ENCODE assay signal across 8 cellular contexts in genomic region chr1:44652445-44653106, GRCh38. TPM values are rescaled to one million over a fixed set of nuclear protein-coding genes. Genes with fewer than 3 reads are reported as not detected.
A peak's percentile ranks its signal among the peaks of the same experiment; 100 is the strongest.
DNase-seq lines count a peak whose midpoint lies in the region; ATAC-seq and TF ChIP-seq lines count a peak whose summit lies in the region.

No MANE protein-coding gene starts in this region.

- peak; percentile 44 for ATAC-seq in GM18858 (IDR thresholded peaks at IDR 0.05; ENCODE audit: unreplicated experiment)

- DNase-seq in AG04449 (ENCODE audit: low read depth, low spot score) (no peak), RPMI8226 (peak; percentile 83), foreskin fibroblast (peak; percentile 45 to 86), osteoblast (ENCODE audit: insufficient read length, low spot score, missing footprints) (peak; percentile 98), tibial nerve (ENCODE audit: low spot score in 2 of 2) (peak; percentile 71 to 87)
- peak; percentile 60 for DNase-seq in activated effector memory CD4-positive, alpha-beta T cell treated with Interleukin-2 at 50 U/mL for 16 hours

- CTCF ChIA-PET in AG04449 (lab: Yijun Ruan, JAX): interaction anchor here (0.7 to 13.0 kb wide), 53 partner anchors 10 to 888 kb away, joined by 3 to 462 read pairs (median 4); partner anchors contain the start of genes ARMH1, DMAP1, ERI3 and RNF220

- no peaks in the 10 kb centered on the region for H3K79me2 ChIP-seq in KMS-11 (ENCODE audit: insufficient read depth, low read depth)
- no peaks in the 10 kb centered on the region for H3K79me2 ChIP-seq in osteoblast (ENCODE audit: insufficient read depth, low read length)

- TF ChIP-seq POLR2A in tibial nerve (IDR thresholded peaks at IDR 0.05): no peak

- H3K4me3 ChIP-seq in AG04449 (ENCODE audit: low read depth, low read length) (no peak overlapping the region), KMS-11 (IDR thresholded peaks at IDR 0.05; ENCODE audit: insufficient read depth, low read depth, low read length) (no peak overlapping the region), foreskin fibroblast (ENCODE audit: low read depth in 1 of 2, low read length in 2 of 2) (no peak overlapping the region), osteoblast (ENCODE audit: insufficient read depth, low read length) (no peak overlapping the region), tibial nerve (no peak overlapping the region)

- TF ChIP-seq CTCF in AG04449 (IDR thresholded peaks at IDR 0.05; ENCODE audit: insufficient read depth, low read length, missing control alignments) (peak; percentile 98), KMS-11 (conservative IDR thresholded peaks at IDR 0.05; ENCODE audit: low read depth, low read length) (peak; percentile 91), foreskin fibroblast (IDR thresholded peaks at IDR 0.05; ENCODE audit: low read depth, low read length) (peak; percentile 94), osteoblast (IDR thresholded peaks at IDR 0.05; ENCODE audit: extremely low read depth, low read depth, low read length) (peak; percentile 98), tibial nerve (IDR thresholded peaks at IDR 0.05) (peak; percentile 88 to 96 (median 92))

- H3K9me3 ChIP-seq in osteoblast (ENCODE audit: low read depth, low read length): no peaks in the 10 kb centered on the region
- no peaks in the 10 kb centered on the region for H3K9me3 ChIP-seq in tibial nerve

- H3K36me3 ChIP-seq in KMS-11 (ENCODE audit: insufficient read depth) (no peaks in the 10 kb centered on the region), osteoblast (ENCODE audit: insufficient read depth, low read length) (peaks cover 42% of the 10 kb centered on the region), tibial nerve (peaks cover 0 to 89% (median 0%) of the 10 kb centered on the region in 3 donors)

- H4K20me1 ChIP-seq in KMS-11 (ENCODE audit: insufficient read depth) (no peaks in the 10 kb centered on the region), osteoblast (ENCODE audit: insufficient read depth, low read length) (peaks cover 4% of the 10 kb centered on the region)

- H2AFZ ChIP-seq in KMS-11 (ENCODE audit: low read depth) (no peak overlapping the region), osteoblast (ENCODE audit: low read length) (no peak overlapping the region)

- no peak for TF ChIP-seq EP300 in tibial nerve (IDR thresholded peaks at IDR 0.05)

- H3K4me2 ChIP-seq in KMS-11: no peak overlapping the region
- no peak overlapping the region for H3K4me2 ChIP-seq in osteoblast (ENCODE audit: insufficient read depth, low read length)

- H3K4me1 ChIP-seq in KMS-11 (ENCODE audit: low read depth, poor library complexity, severe bottlenecking) (no peaks in the 10 kb centered on the region), osteoblast (ENCODE audit: insufficient read depth, low read length) (no peaks in the 10 kb centered on the region), tibial nerve (no peaks in the 10 kb centered on the region)

- 47 to 50% methylated on average over 7 of the region's 7 CpGs for WGBS in tibial nerve, 2 donors

- no peaks in the 10 kb centered on the region for H3K27me3 ChIP-seq in KMS-11 (ENCODE audit: insufficient read depth, low read depth)
- no peaks in the 10 kb centered on the region for H3K27me3 ChIP-seq in osteoblast (ENCODE audit: insufficient read depth, low read length)
- no peaks in the 10 kb centered on the region for H3K27me3 ChIP-seq in tibial nerve

- H3K9ac ChIP-seq in KMS-11: no peak overlapping the region

- H3K27ac ChIP-seq in KMS-11 (no peak overlapping the region), osteoblast (ENCODE audit: low read depth, low read length) (no peak overlapping the region), tibial nerve (peak overlapping the region in 2 of 4 donors; percentile 11 to 28)

- POLR2A ChIA-PET in AG04449 (lab: Yijun Ruan, JAX): interaction anchor here (0.9 to 1.1 kb wide), 2 partner anchors 41 to 44 kb away, joined by 3 read pairs; no protein-coding TSS in a partner anchor

RNA-seq across cellular contexts. Expression of gene TMEM53, which starts 21.7 kb away (rescaled TPM):
- 6.9 and 7.7 TPM in 2 replicates for total RNA-seq in osteoblast
- 10 to 100 TPM in 2 of 4 donors, 1 to 10 TPM in 2; 7.2 to 10.5 (median 9.5) TPM for total RNA-seq in tibial nerve

RNA-seq across cellular contexts. Expression of gene ARMH1, which starts 21.9 kb away (rescaled TPM):
- total RNA-seq in osteoblast: 3.2 and 4.3 TPM in 2 replicates
- total RNA-seq in tibial nerve: 1 to 10 TPM in 3 of 4 donors, under 1 TPM in 1; 0.66 to 7.1 (median 2.9) TPM
